9 cellular contexts compared by ENCODE assay signal in genomic region chr9:123049589-123050222, GRCh38. TPM values are rescaled to one million over a fixed set of nuclear protein-coding genes. Genes with fewer than 3 reads are reported as not detected.
DNase-seq lines count a peak whose midpoint lies in the region; ATAC-seq, FAIRE-seq and TF ChIP-seq lines count a peak whose summit lies in the region.
"Had no signal": no experiment of that assay in that cellular context is flagged by ENCODE, and none has a peak within 500 bp of the region (broad histone marks: within the 10 kb centered on the region; RNA-seq: fewer than 3 reads in every experiment).

No MANE protein-coding gene starts in this region.

- no TSS peak for BruUV-seq in endothelial cell of umbilical vein (replicated peaks; lab: Mats Ljungman, UMichigan)

- no peaks in the 10 kb centered on the region for H3K27me3 ChIP-seq in endothelial cell of umbilical vein (ENCODE audit: control insufficient read depth in 2 of 2, insufficient read depth in 2 of 2, low read length in 2 of 2)
- H3K27me3 ChIP-seq in muscle layer of duodenum (ENCODE audit: low read depth, low read length): no peaks in the 10 kb centered on the region
- H3K27me3 ChIP-seq in brain microvascular endothelial cell (replicated peaks): no peaks in the 10 kb centered on the region

- H3K4me1 ChIP-seq in A549 (0 out of 3 replicates have a peak, but pooled peaks cover 3% of the 10 kb centered on the region), endothelial cell of umbilical vein (ENCODE audit: control insufficient read depth, extremely low read depth, insufficient read depth, low read length) (peaks cover 21% of the 10 kb centered on the region), muscle layer of duodenum (ENCODE audit: control insufficient read depth in 1 of 2, insufficient read depth in 2 of 2, low read length in 2 of 2) (peaks cover 8 to 31% of the 10 kb centered on the region in 2 donors)

- FAIRE-seq in A549 (lab: Jason Lieb, UNC): no peak
- FAIRE-seq in endothelial cell of umbilical vein (lab: Jason Lieb, UNC): no peak

- ATAC-seq in A549: no peak

- H3K4me3 ChIP-seq in A549 (no peak overlapping the region), endothelial cell of umbilical vein (replicated peaks in 1 of 3; ENCODE audit: insufficient read depth in 1 of 3, low read depth in 1 of 3, low read length in 3 of 3) (no peak overlapping the region), muscle layer of duodenum (ENCODE audit: low read depth in 1 of 2, low read length in 2 of 2) (no peak overlapping the region), brain microvascular endothelial cell (ENCODE audit: low read depth, low read length) (no peak overlapping the region)

- no peaks in the 10 kb centered on the region for H3K9me1 ChIP-seq in endothelial cell of umbilical vein (replicated peaks; ENCODE audit: control insufficient read depth, extremely low read depth, insufficient read depth, low read length)

- H3K36me3 ChIP-seq in endothelial cell of umbilical vein (ENCODE audit: control insufficient read depth in 2 of 2, extremely low read depth in 1 of 2, insufficient read depth in 2 of 2, low read length in 2 of 2): no peaks in the 10 kb centered on the region
- H3K36me3 ChIP-seq in muscle layer of duodenum (ENCODE audit: control insufficient read depth in 1 of 2, insufficient read depth in 2 of 2, low read length in 2 of 2): no peaks in the 10 kb centered on the region
- H3K36me3 ChIP-seq in brain microvascular endothelial cell (replicated peaks): peaks cover 1% of the 10 kb centered on the region

- in situ Hi-C loops in brain microvascular endothelial cell (cut with HindIII; ENCODE audit: low pct_ligation_motif_present, low sequenced_read_pairs): no loop called here

- 79% methylated on average over 3 of the region's 3 CpGs for WGBS in A549 (ENCODE audit: missing lambda C conversion rate)

- intact Hi-C loops in endothelial cell of umbilical vein (cut with micrococcal nuclease): loop anchor here (1.0 kb wide), 1 partner anchor 16 kb away; the partner anchor contains the start of gene GPR21

- H3K4me2 ChIP-seq in A549: no peak overlapping the region
- no peak overlapping the region for H3K4me2 ChIP-seq in endothelial cell of umbilical vein (ENCODE audit: insufficient read depth, low read length)

- H4K20me1 ChIP-seq in endothelial cell of umbilical vein (replicated peaks; ENCODE audit: control insufficient read depth, extremely low read depth, insufficient read depth, low read length): no peaks in the 10 kb centered on the region

- DNase-seq in A549 (ENCODE audit: low read depth in 1 of 2, low spot score in 1 of 2) (no peak), NCI-H1105 (lab: John Stamatoyannopoulos, UW) (peak; percentile 17), endothelial cell of umbilical vein (ENCODE audit: low read depth, low spot score) (peak; percentile 97), brain microvascular endothelial cell (no peak), HK-2 (ENCODE audit: unreplicated experiment) (no peak), NCI-H345 treated with DMSO at 0.1 percent for 48 hours (lab: John Stamatoyannopoulos, UW; ENCODE audit: unreplicated experiment) (no peak)
- DNase-seq in activated effector memory CD4-positive, alpha-beta T cell treated with anti-CD3 and anti-CD28 coated beads, Interleukin-2, amount 50 U/mL, for 16 hours: no peak
- DNase-seq: stimulated activated CD8-positive, alpha-beta memory T cell treated with anti-CD3 and anti-CD28 coated beads, Interleukin-4, amount 100 ng/mL, for 48 hours had no signal

- dilution Hi-C loops in endothelial cell of umbilical vein (cut with MboI; ENCODE audit: extremely low pct_ligation_motif_present, low sequenced_read_pairs): no loop called here

- CTCF ChIA-PET in A549 (lab: Yijun Ruan, JAX): interaction anchor here (1.0 to 1.2 kb wide), 4 partner anchors 19 to 300 kb away, joined by 3 to 4 read pairs (median 3); no protein-coding TSS in a partner anchor
- CTCF ChIA-PET in endothelial cell of umbilical vein (lab: Charles Lee): interaction anchor here (0.5 to 1.9 kb wide), 8 partner anchors 10 to 300 kb away, joined by 3 to 4 read pairs (median 4); no protein-coding TSS in a partner anchor

- TF ChIP-seq RAD21 in A549 (conservative IDR thresholded peaks at IDR 0.05 in 1 of 2, IDR thresholded peaks at IDR 0.05 in 1 of 2): no peak

- H3K9ac ChIP-seq in endothelial cell of umbilical vein (replicated peaks; ENCODE audit: extremely low read depth, insufficient read depth, low read length): no peak overlapping the region

- TF ChIP-seq EP300 in A549 (IDR thresholded peaks at IDR 0.05): no peak

- H3K9me3 ChIP-seq in A549 (no peaks in the 10 kb centered on the region), endothelial cell of umbilical vein (replicated peaks; ENCODE audit: control insufficient read depth, insufficient read depth, low read length) (no peaks in the 10 kb centered on the region), muscle layer of duodenum (ENCODE audit: control insufficient read depth in 1 of 2, low read length in 2 of 2) (no peaks in the 10 kb centered on the region)

- no peak for TF ChIP-seq CTCF in A549 (IDR thresholded peaks at IDR 0.05)
- no peak for TF ChIP-seq CTCF in endothelial cell of umbilical vein (IDR thresholded peaks at IDR 0.05; ENCODE audit: extremely low read depth in 1 of 2, insufficient read depth in 1 of 2, low read depth in 1 of 2, low read length in 2 of 2)
- no peak for TF ChIP-seq CTCF in brain microvascular endothelial cell (IDR thresholded peaks at IDR 0.05; ENCODE audit: low read depth, low read length, missing control alignments)

- TF ChIP-seq POLR2A in A549 (IDR thresholded peaks at IDR 0.05; ENCODE audit: low read length) (no peak), endothelial cell of umbilical vein (IDR thresholded peaks at IDR 0.05; ENCODE audit: low read depth, low read length) (no peak)

- POLR2A ChIA-PET in A549 (lab: Yijun Ruan, JAX) (no interaction called here), endothelial cell of umbilical vein (lab: Charles Lee) (interaction anchor here (1.1 kb wide), 1 partner anchor 109 kb away, joined by 3 read pairs; the partner anchor contains the start of gene RABGAP1)

- H2AFZ ChIP-seq in endothelial cell of umbilical vein (ENCODE audit: low read depth, low read length): no peak overlapping the region

- H3K27ac ChIP-seq in A549 (no peak overlapping the region; a peak in 1 of 6 replicates), endothelial cell of umbilical vein (ENCODE audit: insufficient read depth, low read depth, low read length) (no peak overlapping the region), muscle layer of duodenum (ENCODE audit: low read length) (peak overlapping the region; percentile 65), brain microvascular endothelial cell (no peak overlapping the region)

- no peaks in the 10 kb centered on the region for H3K79me2 ChIP-seq in endothelial cell of umbilical vein (ENCODE audit: control insufficient read depth, insufficient read depth, low read length)

TF ChIP-seq in A549, 52 proteins besides CTCF, POLR2A, EP300 and RAD21 (continues in another document):
- no peak for TF ChIP-seq MAX (IDR thresholded peaks at IDR 0.05)

TF ChIP-seq in endothelial cell of umbilical vein, 7 proteins besides CTCF, POLR2A, EP300 and RAD21:
- no peak for TF ChIP-seq JUN (IDR thresholded peaks at IDR 0.05; ENCODE audit: borderline replicate concordance, insufficient read depth, insufficient read length, low read depth)
- no peak for TF ChIP-seq POLR2AphosphoS5 (IDR thresholded peaks at IDR 0.05; ENCODE audit: insufficient read depth, low read depth, low read length)
- no peak for TF ChIP-seq FOS (IDR thresholded peaks at IDR 0.05; ENCODE audit: borderline replicate concordance, insufficient read depth, low read length)
- TF ChIP-seq MYC (IDR thresholded peaks at IDR 0.05; ENCODE audit: low read depth, low read length): no peak
- TF ChIP-seq MAX (IDR thresholded peaks at IDR 0.05; ENCODE audit: insufficient read depth, insufficient read length): no peak
- no peak for TF ChIP-seq GATA2 (IDR thresholded peaks at IDR 0.05; ENCODE audit: insufficient read depth, insufficient read length, low read depth, low read length)
- TF ChIP-seq EZH2 (IDR thresholded peaks at IDR 0.05; ENCODE audit: borderline replicate concordance, low read depth, low read length, severe bottlenecking): no peak

RNA-seq across cellular contexts. Expression of gene GPR21, which starts 16.2 kb away (rescaled TPM):
- 0.13 and 0.38 TPM in 2 replicates for polyA plus RNA-seq in A549 (2011; rRNA removed)
- polyA plus RNA-seq in A549 (2012; cell fraction: cytosol; rRNA removed): not detected in 2 replicates
- 0.20 and 0.34 TPM in 2 replicates for polyA plus RNA-seq in A549 (2012; cell fraction: nucleus; rRNA removed)
- polyA plus RNA-seq in A549 (2017; fragmentation: RNase III; extraction: RNeasy Plus Mini Kit Qiagen cat#74134 plus additional on column Dnase treatment): not detected in 3 replicates
- 7.3 and 10.2 TPM in 2 replicates for polyA minus RNA-seq in A549 (2011; rRNA and poly(A)+ RNA removed)
- total RNA-seq in endothelial cell of umbilical vein: 2.4 and 2.7 TPM in 2 replicates
- 0.36 and 0.62 TPM in 2 replicates for polyA plus RNA-seq in endothelial cell of umbilical vein
- polyA plus RNA-seq in endothelial cell of umbilical vein (2011; cell fraction: cytosol; rRNA removed): 0.08 TPM in 1 of 2 replicates, not detected in the other
- polyA plus RNA-seq in endothelial cell of umbilical vein (2011; cell fraction: nucleus; rRNA removed): 0.78 and 3.1 TPM in 2 replicates
- polyA plus RNA-seq in endothelial cell of umbilical vein (2012): not detected in 2 replicates
- polyA minus RNA-seq in endothelial cell of umbilical vein: 32.6 and 32.7 TPM in 2 replicates
- 1.4 TPM for polyA minus RNA-seq in endothelial cell of umbilical vein (2011; cell fraction: cytosol; rRNA and poly(A)+ RNA removed)
- 49.4 and 58.0 TPM in 2 replicates for polyA minus RNA-seq in endothelial cell of umbilical vein (2011; cell fraction: nucleus; rRNA and poly(A)+ RNA removed)

Comparison
In these comparisons a context has a peak if more than half of its experiments do, and no peak if none do; other contexts are left out.
1. DNase-seq: peak in NCI-H1105 (single experiment) and endothelial cell of umbilical vein (single experiment); none in A549 (0 of 2), activated effector memory CD4-positive, alpha-beta T cell treated with anti-CD3 and anti-CD28 coated beads, Interleukin-2, amount 50 U/mL, for 16 hours (single experiment), brain microvascular endothelial cell (single experiment), HK-2 (single experiment) and NCI-H345 treated with DMSO at 0.1 percent for 48 hours (single experiment).